In the genomic region with DNA sequence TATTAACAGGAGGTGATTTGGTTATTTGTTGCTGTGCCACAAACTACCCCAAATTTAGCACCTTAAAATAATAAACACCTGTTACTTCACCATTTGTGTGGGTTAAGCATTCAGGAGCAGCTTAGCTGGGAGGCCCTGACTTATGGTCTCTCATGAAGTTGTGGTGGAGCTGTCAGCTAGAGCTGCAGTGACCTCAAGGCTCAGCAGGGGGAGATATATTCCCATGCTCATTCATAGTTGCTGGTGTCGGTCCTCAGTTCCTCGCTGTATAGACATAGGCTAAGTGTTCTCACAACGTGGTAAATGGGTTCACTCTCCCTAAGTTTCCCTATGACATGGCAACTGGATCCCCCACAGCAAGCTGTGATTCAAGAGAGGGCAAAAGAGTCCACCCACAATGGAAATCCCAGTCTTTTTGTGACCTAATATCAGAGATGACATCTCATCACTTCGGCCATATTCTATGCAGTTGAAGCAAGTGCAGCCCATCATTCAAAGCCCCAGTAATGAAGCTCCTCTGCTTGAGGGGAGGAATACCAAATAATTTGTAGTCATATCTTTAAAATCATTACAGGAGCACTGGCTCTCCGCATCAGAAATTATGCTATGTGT, we compare ENCODE assay signal across 9 cellular contexts. TPM values are rescaled to one million over a fixed set of nuclear protein-coding genes. Genes with fewer than 3 reads are reported as not detected.
A peak's percentile ranks its signal among the peaks of the same experiment; 100 is the strongest.
DNase-seq lines count a peak whose midpoint lies in the region; TF ChIP-seq lines count a peak whose summit lies in the region.
"Had no signal": no experiment of that assay in that cellular context is flagged by ENCODE, and none has a peak within 500 bp of the region (broad histone marks: within the 10 kb centered on the region; RNA-seq: fewer than 3 reads in every experiment).

No MANE protein-coding gene starts in this region.

- CTCF ChIA-PET in BJ (lab: Yijun Ruan, JAX), result interaction anchor here (0.6 to 4.5 kb wide), 8 partner anchors 11 to 457 kb away, joined by 3 to 44 read pairs (median 6); no protein-coding TSS in a partner anchor

- POLR2A ChIA-PET in BJ (lab: Charles Lee), result no interaction called here

- in situ Hi-C loops in GM13977 (cut with MboI; ENCODE audit: low pct_unique_long_range_greater_than_20kb, low sequenced_read_pairs, unreplicated experiment), result no loop called here

- no peak overlapping the region for H3K4me3 ChIP-seq in BJ (ENCODE audit: low read depth, low read length)

- no peaks in the 10 kb centered on the region for H3K36me3 ChIP-seq in BJ (ENCODE audit: control insufficient read depth, insufficient read depth, low read length)

- no peaks in the 10 kb centered on the region for H3K27me3 ChIP-seq in BJ (ENCODE audit: control insufficient read depth, insufficient read depth, low read length)

- TF ChIP-seq CTCF in BJ (IDR thresholded peaks at IDR 0.05; ENCODE audit: insufficient read depth, low read depth, low read length) (peak; percentile 63), GM13977 (IDR thresholded peaks at IDR 0.05; ENCODE audit: extremely low read depth, insufficient read depth, missing control alignments) (peak; percentile 72)

- DNase-seq in BJ (ENCODE audit: low read depth) (no peak), GM13977 (ENCODE audit: low spot score) (peak; percentile 15), HT1080 (ENCODE audit: low read depth) (peak; percentile 59), RPMI8226 (peak; percentile 42), dermis blood vessel endothelial cell (peak; percentile 80), mucosa of gallbladder (ENCODE audit: low spot score) (peak; percentile 35), NCI-H2227 treated with DMSO at 0.1 percent for 48 hours (lab: John Stamatoyannopoulos, UW) (no peak), GOT3 (lab: John Stamatoyannopoulos, UW) (no peak)
- DNase-seq: naive B cell had no signal

RNA-seq across cellular contexts. Expression of a gene that starts 41.1 kb away (rescaled TPM):
- polyA plus RNA-seq in BJ (2011; rRNA removed), result not detected in 2 replicates
- not detected in 2 replicates for polyA minus RNA-seq in BJ (2011; rRNA and poly(A)+ RNA removed)
- total RNA-seq in HT1080 (2014; rRNA removed; shearing (Covaris generic)), result not detected in 2 replicates
- polyA plus RNA-seq in HT1080 (2015; cell fraction: cytosol; rRNA removed), result not detected in 2 replicates
- not detected in 2 replicates for polyA plus RNA-seq in HT1080 (2015; cell fraction: nucleus; rRNA removed)
- total RNA-seq in dermis blood vessel endothelial cell, result not detected in 2 replicates
- not detected for total RNA-seq in mucosa of gallbladder

RNA-seq across cellular contexts. Expression of a gene that starts 41.6 kb away (rescaled TPM):
- not detected in 2 replicates for polyA plus RNA-seq in BJ (2011; rRNA removed)
- not detected in 2 replicates for polyA minus RNA-seq in BJ (2011; rRNA and poly(A)+ RNA removed)
- not detected in 2 replicates for total RNA-seq in HT1080 (2014; rRNA removed; shearing (Covaris generic))
- not detected in 2 replicates for polyA plus RNA-seq in HT1080 (2015; cell fraction: cytosol; rRNA removed)
- not detected in 2 replicates for polyA plus RNA-seq in HT1080 (2015; cell fraction: nucleus; rRNA removed)
- total RNA-seq in dermis blood vessel endothelial cell (not detected in 2 replicates), mucosa of gallbladder (not detected)

RNA-seq across cellular contexts. Expression of a gene that starts 57.4 kb away (rescaled TPM):
- 3.2 and 4.8 TPM in 2 replicates for polyA plus RNA-seq in BJ (2011; rRNA removed)
- polyA minus RNA-seq in BJ (2011; rRNA and poly(A)+ RNA removed), result 1.8 and 2.4 TPM in 2 replicates
- total RNA-seq in HT1080 (2014; rRNA removed; shearing (Covaris generic)), result 9.9 and 11.9 TPM in 2 replicates
- polyA plus RNA-seq in HT1080 (2015; cell fraction: cytosol; rRNA removed), result 10.1 and 10.6 TPM in 2 replicates
- 3.7 and 4.2 TPM in 2 replicates for polyA plus RNA-seq in HT1080 (2015; cell fraction: nucleus; rRNA removed)
- 6.6 and 7.4 TPM in 2 replicates for total RNA-seq in dermis blood vessel endothelial cell
- total RNA-seq in mucosa of gallbladder, result 11.9 TPM

Comparison
In these comparisons a context has a peak if more than half of its experiments do, and no peak if none do; other contexts are left out.
1. DNase-seq: peak in GM13977 (single experiment), HT1080 (single experiment), RPMI8226 (single experiment), dermis blood vessel endothelial cell (single experiment) and mucosa of gallbladder (single experiment); none in BJ (single experiment), NCI-H2227 treated with DMSO at 0.1 percent for 48 hours (single experiment) and GOT3 (single experiment).